Comparison of ENCODE assay signal across 7 cellular contexts in the genomic region with DNA sequence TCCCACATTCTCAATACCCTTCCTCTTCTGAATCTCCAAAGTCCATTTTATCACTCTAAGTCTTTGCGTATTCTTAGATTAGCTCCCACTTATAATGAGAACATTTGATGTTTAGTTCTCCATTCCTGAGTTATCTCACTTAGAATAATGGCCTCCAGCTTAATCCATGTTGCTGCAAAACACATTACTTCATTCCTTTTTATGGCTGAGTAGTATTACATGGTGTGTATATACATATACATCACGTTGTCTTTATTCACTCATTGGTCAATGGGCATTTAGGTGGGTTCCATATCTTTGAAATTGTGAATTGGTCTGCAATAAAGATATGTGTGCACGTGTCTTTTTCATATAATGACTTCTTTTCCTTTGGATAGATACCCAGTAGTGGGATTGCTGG. TPM values are rescaled to one million over a fixed set of nuclear protein-coding genes. Genes with fewer than 3 reads are reported as not detected.
"Had no signal": no experiment of that assay in that cellular context is flagged by ENCODE, and none has a peak within 500 bp of the region (broad histone marks: within the 10 kb centered on the region; RNA-seq: fewer than 3 reads in every experiment).

No MANE protein-coding gene starts in this region.

- H3K27ac Mint-ChIP-seq: GM23338, H9 had no signal

- DNase-seq: H9, KG1 had no signal

- H3K4me3 Mint-ChIP-seq: GM23338, H9 had no signal

- H3K4me1 Mint-ChIP-seq: GM23338 had no signal

- H3K9me3 Mint-ChIP-seq: H9 had no signal

RNA-seq across cellular contexts. Expression of a gene that starts 32.3 kb away (rescaled TPM):
- total RNA-seq: GM23338, H1, H9, HT-29, IMR-90, K562 had no signal
